ENCODE assay signal across 16 cellular contexts in genomic region chr5:131639148-131639547, GRCh38.
"Had no signal": no experiment of that assay in that cellular context is flagged by ENCODE, and none has a peak within 500 bp of the region (broad histone marks: within the 10 kb centered on the region; RNA-seq: fewer than 3 reads in every experiment).

No MANE protein-coding gene starts in this region.

- H3K9me3 Mint-ChIP-seq: activated naive CD8-positive, alpha-beta T cell treated with anti-CD3 and anti-CD28 coated beads, Interleukin-2, amount 10 ng/mL, durations not matched to agents 7 days and 5 days had no signal

- DNase-seq: activated CD4-positive, CD25-positive, alpha-beta regulatory T cell; activated CD8-positive, alpha-beta memory T cell treated with anti-CD3 and anti-CD28 coated beads, Interleukin-2, amount 10 ng/mL, durations not matched to agents 7 days and 5 days; activated naive CD8-positive, alpha-beta T cell treated with anti-CD3 and anti-CD28 coated beads, Interleukin-2, amount 10 ng/mL, durations not matched to agents 7 days and 5 days; body of pancreas; dermis blood vessel endothelial cell; effector memory CD4-positive, alpha-beta T cell; left ventricle myocardium superior; pancreas; right lobe of liver; small intestine; stimulated activated CD4-positive, alpha-beta T cell treated with anti-CD3 and anti-CD28 coated beads, Interleukin-15, amount 100 ng/mL, for 24 hours; stimulated activated CD4-positive, alpha-beta T cell treated with anti-CD3 and anti-CD28 coated beads, Interleukin-2, amount 100 ng/mL, for 48 hours; T-helper 1 cell; T-helper 9 cell; testis; upper lobe of right lung had no signal

- ATAC-seq: activated CD8-positive, alpha-beta memory T cell treated with anti-CD3 and anti-CD28 coated beads, Interleukin-2, amount 10 ng/mL, durations not matched to agents 7 days and 5 days; body of pancreas; left ventricle myocardium superior; pancreas; right lobe of liver; upper lobe of right lung had no signal

- H3K4me3 ChIP-seq: body of pancreas, pancreas, right lobe of liver, testis, upper lobe of right lung had no signal

- H3K27ac ChIP-seq: body of pancreas, pancreas, right lobe of liver, testis, upper lobe of right lung had no signal

- H3K27me3 Mint-ChIP-seq: activated naive CD8-positive, alpha-beta T cell treated with anti-CD3 and anti-CD28 coated beads, Interleukin-2, amount 10 ng/mL, durations not matched to agents 7 days and 5 days had no signal

- H3K27ac Mint-ChIP-seq: activated CD8-positive, alpha-beta memory T cell treated with anti-CD3 and anti-CD28 coated beads, Interleukin-2, amount 10 ng/mL, durations not matched to agents 7 days and 5 days had no signal

- H3K27me3 ChIP-seq: body of pancreas, pancreas, right lobe of liver, testis, upper lobe of right lung had no signal

- H3K4me3 Mint-ChIP-seq: activated CD8-positive, alpha-beta memory T cell treated with anti-CD3 and anti-CD28 coated beads, Interleukin-2, amount 10 ng/mL, durations not matched to agents 7 days and 5 days; activated naive CD8-positive, alpha-beta T cell treated with anti-CD3 and anti-CD28 coated beads, Interleukin-2, amount 10 ng/mL, durations not matched to agents 7 days and 5 days had no signal

- H3K4me1 ChIP-seq: upper lobe of right lung had no signal

- H3K36me3 ChIP-seq: pancreas had no signal

- H3K9me3 ChIP-seq: body of pancreas, pancreas, right lobe of liver, testis, upper lobe of right lung had no signal
